ENCODE assay signal across 8 cellular contexts in the genomic region with DNA sequence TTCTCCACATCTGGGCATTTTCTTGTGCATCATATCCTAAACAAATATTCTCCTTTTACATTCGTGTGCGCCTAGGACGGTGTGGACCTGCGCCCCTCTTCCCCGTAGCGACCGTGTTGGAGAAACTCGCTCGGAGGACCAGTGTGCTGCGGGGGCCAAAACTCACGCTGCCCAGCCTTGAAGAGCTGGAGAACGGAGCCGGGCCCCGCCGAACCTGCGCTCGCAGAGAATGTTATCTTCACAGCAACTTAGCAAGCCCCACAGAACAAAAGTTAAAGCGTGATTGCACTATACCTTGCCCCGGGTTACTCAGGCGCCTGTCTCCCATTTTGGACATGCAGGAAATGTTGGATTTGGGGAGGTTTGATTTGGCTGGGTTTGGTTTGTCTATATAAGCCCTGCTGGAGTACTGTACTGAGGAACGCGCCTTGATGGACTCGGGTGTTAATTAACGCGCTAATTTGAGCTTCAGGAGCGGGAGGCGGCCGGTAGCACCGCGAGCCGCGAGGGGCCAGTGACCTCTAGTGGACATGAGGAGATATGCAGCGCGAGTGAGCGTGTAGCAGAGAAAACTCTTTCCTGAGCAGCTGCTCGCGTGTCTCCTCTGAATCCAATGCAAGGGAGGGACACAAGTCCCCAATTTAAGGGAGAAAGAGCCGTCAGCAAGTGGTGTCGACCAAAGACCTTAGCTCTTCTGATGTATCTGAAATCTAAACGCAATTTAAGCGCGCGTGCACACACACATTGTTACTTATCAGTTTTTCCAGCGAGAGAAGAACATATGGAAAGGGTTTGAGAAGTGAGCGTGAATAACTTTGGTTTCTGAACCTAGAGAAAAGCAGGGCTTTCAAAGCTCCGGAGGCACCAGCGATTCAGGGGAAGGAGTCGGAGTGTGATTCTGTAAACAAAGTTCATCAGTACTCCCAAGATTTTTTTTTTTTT.
DNase-seq lines count a peak whose midpoint lies in the region; ATAC-seq and TF ChIP-seq lines count a peak whose summit lies in the region.

No MANE protein-coding gene starts in this region.

- H3K27me3 Mint-ChIP-seq in activated T-cell treated with anti-CD3 and anti-CD28 coated beads, Interleukin-2, amount 50 U/mL, for 24 hours: peaks cover 98% of the 10 kb centered on the region
- H3K27me3 Mint-ChIP-seq in natural killer cell (ENCODE audit: low read depth in 2 of 2): peaks cover 79 to 81% of the 10 kb centered on the region in 2 donors
- H3K27me3 Mint-ChIP-seq in stimulated activated naive CD8-positive, alpha-beta T cell treated with anti-CD3 and anti-CD28 coated beads, Interleukin-15, amount 100 ng/mL, for 72 hours: peaks cover 100% of the 10 kb centered on the region

- H3K9me3 ChIP-seq in OCI-LY1 (ENCODE audit: low read length) (no peaks in the 10 kb centered on the region), esophagus squamous epithelium (no peaks in the 10 kb centered on the region)

- H3F3A ChIP-seq in OCI-LY1 (ENCODE audit: insufficient read depth, low read length): no peaks in the 10 kb centered on the region

- H3K27ac ChIP-seq in OCI-LY1 (ENCODE audit: low read depth, low read length, poor library complexity, severe bottlenecking): no peak overlapping the region
- H3K27ac ChIP-seq in esophagus squamous epithelium: no peak overlapping the region

- peak overlapping the region; percentile 56 for H3K4me3 Mint-ChIP-seq in activated T-cell treated with anti-CD3 and anti-CD28 coated beads, Interleukin-2, amount 50 U/mL, for 24 hours
- peak overlapping the region; percentile 82 for H3K4me3 Mint-ChIP-seq in natural killer cell
- peak overlapping the region; percentile 73 to 78 for H3K4me3 Mint-ChIP-seq in stimulated activated naive CD8-positive, alpha-beta T cell treated with anti-CD3 and anti-CD28 coated beads, Interleukin-15, amount 100 ng/mL, for 72 hours

- H3K9me3 Mint-ChIP-seq in activated T-cell treated with anti-CD3 and anti-CD28 coated beads, Interleukin-2, amount 50 U/mL, for 24 hours: no peaks in the 10 kb centered on the region
- H3K9me3 Mint-ChIP-seq in natural killer cell: no peaks in the 10 kb centered on the region
- H3K9me3 Mint-ChIP-seq in stimulated activated naive CD8-positive, alpha-beta T cell treated with anti-CD3 and anti-CD28 coated beads, Interleukin-15, amount 100 ng/mL, for 72 hours: peaks cover 0 to 4% of the 10 kb centered on the region in 2 donors

- H3K4me2 ChIP-seq in OCI-LY1 (ENCODE audit: low read length): peak overlapping the region; percentile 12; the same call in 1 of the 2 replicates

- H3K36me3 Mint-ChIP-seq in activated T-cell treated with anti-CD3 and anti-CD28 coated beads, Interleukin-2, amount 50 U/mL, for 24 hours (ENCODE audit: low read depth): no peaks in the 10 kb centered on the region
- H3K36me3 Mint-ChIP-seq in natural killer cell: peaks cover 11% of the 10 kb centered on the region

- intact Hi-C loops in esophagus squamous epithelium (cut with DNase I) (no loop called here), natural killer cell (cut with micrococcal nuclease) (loop anchor here (1.0 to 10.0 kb wide), 2 partner anchors 910 to 1256 kb away; no protein-coding TSS in a partner anchor)

- peak overlapping the region; percentile 78 for H3K27ac Mint-ChIP-seq in activated T-cell treated with anti-CD3 and anti-CD28 coated beads, Interleukin-2, amount 50 U/mL, for 24 hours
- peak overlapping the region; percentile 34 to 87 for H3K27ac Mint-ChIP-seq in natural killer cell
- peak overlapping the region in 1 of 2 donors; percentile 97 for H3K27ac Mint-ChIP-seq in stimulated activated naive CD8-positive, alpha-beta T cell treated with anti-CD3 and anti-CD28 coated beads, Interleukin-15, amount 100 ng/mL, for 72 hours

- H4K20me1 ChIP-seq in OCI-LY1 (ENCODE audit: insufficient read depth, low read length): no peaks in the 10 kb centered on the region

- 0 out of 2 replicates have a peak, but pooled peaks cover under 1% of the 10 kb centered on the region for H3K36me3 ChIP-seq in OCI-LY1 (ENCODE audit: insufficient read depth, low read length)
- H3K36me3 ChIP-seq in esophagus squamous epithelium: no peaks in the 10 kb centered on the region

- ATAC-seq in GM19395 (IDR thresholded peaks at IDR 0.05; ENCODE audit: unreplicated experiment): peak; percentile 87
- peak; percentile 70 for ATAC-seq in HG03457 (IDR thresholded peaks at IDR 0.05; ENCODE audit: unreplicated experiment)
- ATAC-seq in natural killer cell: peak; percentile 90 to 95 (median 95)
- ATAC-seq in stimulated activated naive CD8-positive, alpha-beta T cell treated with anti-CD3 and anti-CD28 coated beads, Interleukin-15, amount 100 ng/mL, for 72 hours: peak; percentile 86

- no peak for TF ChIP-seq POLR2A in esophagus squamous epithelium (IDR thresholded peaks at IDR 0.05)

- H3K79me2 ChIP-seq in OCI-LY1 (ENCODE audit: insufficient read depth, low read length): no peaks in the 10 kb centered on the region

- H3K4me1 ChIP-seq in OCI-LY1 (ENCODE audit: insufficient read depth, low read length, severe bottlenecking) (no peaks in the 10 kb centered on the region), esophagus squamous epithelium (peaks cover 7 to 47% (median 31%) of the 10 kb centered on the region in 3 donors)

- H3K4me1 Mint-ChIP-seq in activated T-cell treated with anti-CD3 and anti-CD28 coated beads, Interleukin-2, amount 50 U/mL, for 24 hours (ENCODE audit: low read depth): peaks cover 21% of the 10 kb centered on the region
- peaks cover 10 to 16% of the 10 kb centered on the region in 2 donors for H3K4me1 Mint-ChIP-seq in natural killer cell
- H3K4me1 Mint-ChIP-seq in stimulated activated naive CD8-positive, alpha-beta T cell treated with anti-CD3 and anti-CD28 coated beads, Interleukin-15, amount 100 ng/mL, for 72 hours: peaks cover 40% of the 10 kb centered on the region

- DNase-seq in COLO668 (lab: John Stamatoyannopoulos, UW; ENCODE audit: unreplicated experiment): peak; percentile 45
- peak; percentile 75 for DNase-seq in activated T-cell treated with anti-CD3 and anti-CD28 coated beads, Interleukin-2, amount 50 U/mL, for 24 hours
- DNase-seq in esophagus squamous epithelium (lab: John Stamatoyannopoulos, UW): no peak
- DNase-seq in natural killer cell: peak; percentile 63
- peak; percentile 67 to 74 for DNase-seq in stimulated activated naive CD8-positive, alpha-beta T cell treated with anti-CD3 and anti-CD28 coated beads, Interleukin-15, amount 100 ng/mL, for 72 hours

- no peaks in the 10 kb centered on the region for H3K9me2 ChIP-seq in OCI-LY1 (ENCODE audit: low read depth, low read length)

- no peak overlapping the region for H2AFZ ChIP-seq in OCI-LY1 (ENCODE audit: low read length)

- H3K4me3 ChIP-seq in OCI-LY1 (ENCODE audit: low read depth, low read length, poor library complexity, severe bottlenecking): no peak overlapping the region
- peak overlapping the region in 2 of 4 donors; percentile 20 to 51 for H3K4me3 ChIP-seq in esophagus squamous epithelium

- WGBS in esophagus squamous epithelium, 2 donors: 4 to 8% methylated on average over 31 to 33 of the region's 48 CpGs

- no peak overlapping the region for H3K9ac ChIP-seq in OCI-LY1 (ENCODE audit: low read length)

- H3K27me3 ChIP-seq in OCI-LY1 (ENCODE audit: insufficient read depth, low read length): no peaks in the 10 kb centered on the region; the same call in 1 of the 2 replicates
- peaks cover 31 to 100% (median 87%) of the 10 kb centered on the region in 4 donors for H3K27me3 ChIP-seq in esophagus squamous epithelium

- TF ChIP-seq CTCF in OCI-LY1 (IDR thresholded peaks at IDR 0.05; ENCODE audit: low read length) (peak; percentile 94), esophagus squamous epithelium (IDR thresholded peaks at IDR 0.05) (peak; percentile 48 to 95 (median 84)), natural killer cell (IDR thresholded peaks at IDR 0.05) (peak; percentile 98)
